17 cellular contexts compared by ENCODE assay signal in genomic region chr1:12445257-12445656, GRCh38.
DNase-seq lines count a peak whose midpoint lies in the region; ATAC-seq, FAIRE-seq and TF ChIP-seq lines count a peak whose summit lies in the region.
"Had no signal": no experiment of that assay in that cellular context is flagged by ENCODE, and none has a peak within 500 bp of the region (broad histone marks: within the 10 kb centered on the region; RNA-seq: fewer than 3 reads in every experiment).

No MANE protein-coding gene starts in this region.

- POLR2A ChIA-PET in K562 (lab: Yijun Ruan, JAX), result interaction anchor here (1.0 to 3.2 kb wide), 2 partner anchors 12 to 18 kb away, joined by 3 to 12 read pairs; no protein-coding TSS in a partner anchor

- H3K4me3 ChIP-seq in K562 (no peak overlapping the region), thoracic aorta (no peak overlapping the region), pancreas (no peak overlapping the region)
- H3K4me3 ChIP-seq: BLaER1 had no signal

- peak overlapping the region; percentile 64 for H3K27ac Mint-ChIP-seq in activated naive CD8-positive, alpha-beta T cell
- no peak overlapping the region for H3K27ac Mint-ChIP-seq in activated naive CD8-positive, alpha-beta T cell treated with anti-CD3 and anti-CD28 coated beads for 36 hours
- no peak overlapping the region for H3K27ac Mint-ChIP-seq in HFFc6
- H3K27ac Mint-ChIP-seq: CD14-positive monocyte; CD8-positive, alpha-beta T cell; H9 had no signal

- ATAC-seq in K562 (no peak), thoracic aorta (ENCODE audit: insufficient number of reproducible peaks, low FRiP score, low read depth) (no peak), GM18498 (IDR thresholded peaks at IDR 0.05; ENCODE audit: unreplicated experiment) (no peak), pancreas (no peak)
- ATAC-seq: CD8-positive, alpha-beta T cell; HepG2 had no signal

- CTCF ChIA-PET in K562 (lab: Yijun Ruan, JAX; ENCODE audit: low intra/inter-chr PET ratio), result no interaction called here

- no peaks in the 10 kb centered on the region for H3K27me3 Mint-ChIP-seq in activated naive CD8-positive, alpha-beta T cell
- no peaks in the 10 kb centered on the region for H3K27me3 Mint-ChIP-seq in activated naive CD8-positive, alpha-beta T cell treated with anti-CD3 and anti-CD28 coated beads for 36 hours
- H3K27me3 Mint-ChIP-seq in HFFc6 (ENCODE audit: insufficient read depth), result no peaks in the 10 kb centered on the region; the same call in 1 of the 2 replicates

- peaks cover 84% of the 10 kb centered on the region for H3K4me1 Mint-ChIP-seq in activated naive CD8-positive, alpha-beta T cell (ENCODE audit: low read depth)
- H3K4me1 Mint-ChIP-seq in activated naive CD8-positive, alpha-beta T cell treated with anti-CD3 and anti-CD28 coated beads for 36 hours, result peaks cover 80% of the 10 kb centered on the region
- peaks cover 44% of the 10 kb centered on the region for H3K4me1 Mint-ChIP-seq in HFFc6 (ENCODE audit: low read depth)

- TF ChIP-seq POLR2A in K562 (conservative IDR thresholded peaks at IDR 0.05), result no peak

- peaks cover 17% of the 10 kb centered on the region for H3K36me3 Mint-ChIP-seq in activated naive CD8-positive, alpha-beta T cell
- peaks cover 72% of the 10 kb centered on the region for H3K36me3 Mint-ChIP-seq in activated naive CD8-positive, alpha-beta T cell treated with anti-CD3 and anti-CD28 coated beads for 36 hours
- H3K36me3 Mint-ChIP-seq in HFFc6 (ENCODE audit: low read depth), result peaks cover 23% of the 10 kb centered on the region

- no peaks in the 10 kb centered on the region for H3K27me3 ChIP-seq in K562 (ENCODE audit: control insufficient read depth in 2 of 2, insufficient read depth in 2 of 2, low read length in 2 of 2)
- H3K27me3 ChIP-seq in thoracic aorta (replicated peaks; ENCODE audit: insufficient read depth), result no peaks in the 10 kb centered on the region
- no peaks in the 10 kb centered on the region for H3K27me3 ChIP-seq in pancreas
- H3K27me3 ChIP-seq: BLaER1 had no signal

- H3K9me3 ChIP-seq in K562 (replicated peaks; ENCODE audit: control insufficient read depth, insufficient read depth, low read depth, low read length) (no peaks in the 10 kb centered on the region), thoracic aorta (no peaks in the 10 kb centered on the region), pancreas (no peaks in the 10 kb centered on the region)
- H3K9me3 ChIP-seq: BLaER1 had no signal

- H3K27ac ChIP-seq in K562 (ENCODE audit: extremely low read depth, low read depth, low read length), result peak overlapping the region; percentile 39
- peak overlapping the region; percentile 18 to 92 for H3K27ac ChIP-seq in thoracic aorta
- no peak overlapping the region for H3K27ac ChIP-seq in pancreas
- H3K27ac ChIP-seq: BLaER1 had no signal

- WGBS in K562 (ENCODE audit: insufficient coverage, low coverage, missing lambda C conversion rate), result 27% methylated on average over 3 of the region's 3 CpGs
- WGBS in pancreas, 2 donors, result 70 to 73% methylated on average over 3 of the region's 3 CpGs

- BruUV-seq in K562 (replicated peaks; lab: Mats Ljungman, UMichigan), result no TSS peak

- peak overlapping the region in 1 of 2 experiments; percentile 22; a peak in 1 of 4 replicates for H3K9ac ChIP-seq in K562 (ENCODE audit: insufficient read depth in 1 of 2, low read depth in 2 of 2, low read length in 2 of 2)
- H3K9ac ChIP-seq: BLaER1 had no signal

- TF ChIP-seq CTCF in K562 (IDR thresholded peaks at IDR 0.05 in 2 of 3, conservative IDR thresholded peaks at IDR 0.05 in 1 of 3; ENCODE audit: insufficient read depth in 2 of 3, low read depth in 1 of 3, low read length in 3 of 3), result no peak
- no peak for TF ChIP-seq CTCF in thoracic aorta (IDR thresholded peaks at IDR 0.05)
- TF ChIP-seq CTCF in pancreas (IDR thresholded peaks at IDR 0.05), result no peak
- TF ChIP-seq CTCF in HFFc6 (IDR thresholded peaks at IDR 0.05), result no peak

- intact Hi-C loops in K562 (cut with micrococcal nuclease), result no loop called here
- intact Hi-C loops in pancreas (cut with DNase I), result no loop called here

- no peak for FAIRE-seq in K562 (lab: Jason Lieb, UNC)
- FAIRE-seq in pancreas (lab: Jason Lieb, UNC), result no peak
- FAIRE-seq: H1, HepG2 had no signal

- H4K20me1 ChIP-seq in K562 (replicated peaks; ENCODE audit: control insufficient read depth, insufficient read depth, low read length), result no peaks in the 10 kb centered on the region
- H4K20me1 ChIP-seq: BLaER1 had no signal

- no peak for TF ChIP-seq RAD21 in K562 (CRISPR knock-in tag; conservative IDR thresholded peaks at IDR 0.05 in 1 of 2, IDR thresholded peaks at IDR 0.05 in 1 of 2)

- H3K4me1 ChIP-seq in K562 (replicated peaks in 1 of 2; ENCODE audit: control insufficient read depth in 2 of 2, insufficient read depth in 2 of 2, low read length in 2 of 2) (peaks cover 23 to 67% of the 10 kb centered on the region in 2 experiments), thoracic aorta (ENCODE audit: control insufficient read depth in 1 of 2, low read depth in 2 of 2) (peaks cover 31 to 71% of the 10 kb centered on the region in 2 donors), pancreas (peaks cover 18 to 30% (median 20%) of the 10 kb centered on the region in 3 donors)

- H2AFZ ChIP-seq in K562 (ENCODE audit: low read depth, low read length), result no peak overlapping the region

- peaks cover 24% of the 10 kb centered on the region for H3K79me2 ChIP-seq in K562 (ENCODE audit: control insufficient read depth, insufficient read depth, low read length)

- no peak for DNase-seq in activated naive CD8-positive, alpha-beta T cell treated with anti-CD3 and anti-CD28 coated beads for 36 hours
- DNase-seq in K562 (ENCODE audit: extremely low read depth in 1 of 4, low spot score in 3 of 4), result peak in 2 of 4 experiments; percentile 40 to 50
- no peak for DNase-seq in thoracic aorta (ENCODE audit: low spot score)
- DNase-seq in pancreas, result no peak
- DNase-seq in HFFc6, result no peak
- DNase-seq: 8988T; Calu3; CD8-positive, alpha-beta T cell; DMS79 treated with DMSO at 0.1 percent for 48 hours; GF-D8; H9 had no signal

- H3K9me3 Mint-ChIP-seq in activated naive CD8-positive, alpha-beta T cell (ENCODE audit: low read depth), result peaks cover 3% of the 10 kb centered on the region
- H3K9me3 Mint-ChIP-seq in activated naive CD8-positive, alpha-beta T cell treated with anti-CD3 and anti-CD28 coated beads for 36 hours, result peaks cover 9% of the 10 kb centered on the region
- H3K9me3 Mint-ChIP-seq in HFFc6, result no peaks in the 10 kb centered on the region
- H3K9me3 Mint-ChIP-seq: CD8-positive, alpha-beta T cell; H9 had no signal

- no peak overlapping the region for H3K4me2 ChIP-seq in K562 (ENCODE audit: insufficient read depth, low read length)
- H3K4me2 ChIP-seq: BLaER1 had no signal

- in situ Hi-C loops in K562 (cut with MboI), result no loop called here

- no peak overlapping the region for H3K4me3 Mint-ChIP-seq in activated naive CD8-positive, alpha-beta T cell
- no peak overlapping the region for H3K4me3 Mint-ChIP-seq in activated naive CD8-positive, alpha-beta T cell treated with anti-CD3 and anti-CD28 coated beads for 36 hours
- no peak overlapping the region for H3K4me3 Mint-ChIP-seq in HFFc6
- H3K4me3 Mint-ChIP-seq: CD14-positive monocyte; CD8-positive, alpha-beta T cell; H9 had no signal

- H3K9me1 ChIP-seq in K562 (ENCODE audit: control insufficient read depth, insufficient read depth, low read length), result peaks cover 2% of the 10 kb centered on the region

- H3K36me3 ChIP-seq in K562 (ENCODE audit: control insufficient read depth, insufficient read depth, low read length) (peaks cover 20% of the 10 kb centered on the region), thoracic aorta (no peaks in the 10 kb centered on the region), pancreas (no peaks in the 10 kb centered on the region)

- TF ChIP-seq EP300 in K562 (IDR thresholded peaks at IDR 0.05; ENCODE audit: low read length), result no peak

TF ChIP-seq in K562, 482 proteins besides CTCF, POLR2A, EP300 and RAD21 (continues in another document):
- no peak for TF ChIP-seq ATF2 (CRISPR knock-in tag; IDR thresholded peaks at IDR 0.05)
- TF ChIP-seq ATF3 (IDR thresholded peaks at IDR 0.05), result no peak
- TF ChIP-seq ATF3 (CRISPR knock-in tag; conservative IDR thresholded peaks at IDR 0.05), result 0 out of 2 replicates have a peak, but pooled peaks have one; percentile 43
- peak; percentile 20; the same call in 1 of the 2 replicates for TF ChIP-seq JUND (IDR thresholded peaks at IDR 0.05; ENCODE audit: borderline replicate concordance, low read depth, low read length)
- no peak for TF ChIP-seq JUND (tag; IDR thresholded peaks at IDR 0.05; ENCODE audit: borderline replicate concordance, low read depth, low read length)
- TF ChIP-seq SMAD1 (IDR thresholded peaks at IDR 0.05; ENCODE audit: low read depth, low read length, partially characterized antibody), result no peak
- TF ChIP-seq WHSC1 (IDR thresholded peaks at IDR 0.05; ENCODE audit: low read length), result peak; percentile 16
- 0 out of 2 replicates have a peak, but pooled peaks have one; percentile 10 for TF ChIP-seq DMBX1 (CRISPR knock-in tag; IDR thresholded peaks at IDR 0.05; ENCODE audit: borderline replicate concordance)
- 0 out of 2 replicates have a peak, but pooled peaks have one; percentile 18 for TF ChIP-seq TEAD4 (IDR thresholded peaks at IDR 0.05; ENCODE audit: low read length)
- no peak for TF ChIP-seq TEAD4 (CRISPR knock-in tag; IDR thresholded peaks at IDR 0.05; ENCODE audit: borderline replicate concordance)
- TF ChIP-seq SP1 (CRISPR knock-in tag; IDR thresholded peaks at IDR 0.05), result peak; percentile 27; the same call in 1 of the 2 replicates

Comparison
In these comparisons a context has a peak if more than half of its experiments do, and no peak if none do; other contexts are left out.
1. H3K27ac ChIP-seq: peak in K562 (single experiment) and thoracic aorta (2 of 2); none in pancreas (0 of 4).